Comparison of ENCODE assay signal across 1 cellular context in the genomic region with DNA sequence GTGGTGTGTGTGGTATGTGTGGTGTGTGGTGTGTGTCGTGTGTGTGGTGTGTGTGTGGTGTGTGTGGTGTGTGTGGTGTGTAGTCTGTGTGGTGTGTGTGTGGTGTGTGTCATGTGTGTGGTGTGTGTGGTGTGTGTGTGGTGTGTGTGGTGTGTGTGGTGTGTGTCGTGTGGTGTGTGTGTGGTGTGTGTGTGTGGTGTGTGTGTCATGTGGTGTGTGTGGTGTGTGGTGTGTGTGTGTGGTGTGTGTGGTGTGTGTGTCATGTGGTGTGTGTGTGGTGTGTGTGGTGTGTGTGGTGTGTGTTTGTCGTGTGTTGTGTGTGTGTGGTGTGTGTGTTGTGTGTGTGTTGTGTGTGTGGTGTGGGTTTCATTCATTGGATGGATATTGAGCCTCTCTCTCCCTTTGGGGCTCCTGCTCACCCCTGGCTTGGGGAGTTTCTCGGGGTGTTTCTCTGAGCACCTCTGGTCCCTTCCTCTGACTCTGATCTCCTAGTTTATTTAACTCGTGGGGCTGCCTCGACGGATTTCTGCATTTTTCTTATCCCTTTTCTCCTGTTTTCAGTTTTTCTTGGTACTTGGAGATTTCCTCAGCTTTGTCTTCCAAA.
TF ChIP-seq lines count a peak whose summit lies in the region.

No MANE protein-coding gene starts in this region.

TF ChIP-seq in HepG2, 621 proteins besides CTCF, POLR2A, EP300 and RAD21 (continued from another document):
- 0 out of 2 replicates have a peak, but pooled peaks have one; percentile 58 for TF ChIP-seq HNRNPL (IDR thresholded peaks at IDR 0.05; ENCODE audit: low read depth, low read length)
- no peak for TF ChIP-seq ZNF598 (CRISPR knock-in tag; IDR thresholded peaks at IDR 0.05; ENCODE audit: borderline replicate concordance)
- no peak for TF ChIP-seq SCMH1 (CRISPR knock-in tag; IDR thresholded peaks at IDR 0.05; ENCODE audit: borderline replicate concordance)
- TF ChIP-seq, protein P1, sequence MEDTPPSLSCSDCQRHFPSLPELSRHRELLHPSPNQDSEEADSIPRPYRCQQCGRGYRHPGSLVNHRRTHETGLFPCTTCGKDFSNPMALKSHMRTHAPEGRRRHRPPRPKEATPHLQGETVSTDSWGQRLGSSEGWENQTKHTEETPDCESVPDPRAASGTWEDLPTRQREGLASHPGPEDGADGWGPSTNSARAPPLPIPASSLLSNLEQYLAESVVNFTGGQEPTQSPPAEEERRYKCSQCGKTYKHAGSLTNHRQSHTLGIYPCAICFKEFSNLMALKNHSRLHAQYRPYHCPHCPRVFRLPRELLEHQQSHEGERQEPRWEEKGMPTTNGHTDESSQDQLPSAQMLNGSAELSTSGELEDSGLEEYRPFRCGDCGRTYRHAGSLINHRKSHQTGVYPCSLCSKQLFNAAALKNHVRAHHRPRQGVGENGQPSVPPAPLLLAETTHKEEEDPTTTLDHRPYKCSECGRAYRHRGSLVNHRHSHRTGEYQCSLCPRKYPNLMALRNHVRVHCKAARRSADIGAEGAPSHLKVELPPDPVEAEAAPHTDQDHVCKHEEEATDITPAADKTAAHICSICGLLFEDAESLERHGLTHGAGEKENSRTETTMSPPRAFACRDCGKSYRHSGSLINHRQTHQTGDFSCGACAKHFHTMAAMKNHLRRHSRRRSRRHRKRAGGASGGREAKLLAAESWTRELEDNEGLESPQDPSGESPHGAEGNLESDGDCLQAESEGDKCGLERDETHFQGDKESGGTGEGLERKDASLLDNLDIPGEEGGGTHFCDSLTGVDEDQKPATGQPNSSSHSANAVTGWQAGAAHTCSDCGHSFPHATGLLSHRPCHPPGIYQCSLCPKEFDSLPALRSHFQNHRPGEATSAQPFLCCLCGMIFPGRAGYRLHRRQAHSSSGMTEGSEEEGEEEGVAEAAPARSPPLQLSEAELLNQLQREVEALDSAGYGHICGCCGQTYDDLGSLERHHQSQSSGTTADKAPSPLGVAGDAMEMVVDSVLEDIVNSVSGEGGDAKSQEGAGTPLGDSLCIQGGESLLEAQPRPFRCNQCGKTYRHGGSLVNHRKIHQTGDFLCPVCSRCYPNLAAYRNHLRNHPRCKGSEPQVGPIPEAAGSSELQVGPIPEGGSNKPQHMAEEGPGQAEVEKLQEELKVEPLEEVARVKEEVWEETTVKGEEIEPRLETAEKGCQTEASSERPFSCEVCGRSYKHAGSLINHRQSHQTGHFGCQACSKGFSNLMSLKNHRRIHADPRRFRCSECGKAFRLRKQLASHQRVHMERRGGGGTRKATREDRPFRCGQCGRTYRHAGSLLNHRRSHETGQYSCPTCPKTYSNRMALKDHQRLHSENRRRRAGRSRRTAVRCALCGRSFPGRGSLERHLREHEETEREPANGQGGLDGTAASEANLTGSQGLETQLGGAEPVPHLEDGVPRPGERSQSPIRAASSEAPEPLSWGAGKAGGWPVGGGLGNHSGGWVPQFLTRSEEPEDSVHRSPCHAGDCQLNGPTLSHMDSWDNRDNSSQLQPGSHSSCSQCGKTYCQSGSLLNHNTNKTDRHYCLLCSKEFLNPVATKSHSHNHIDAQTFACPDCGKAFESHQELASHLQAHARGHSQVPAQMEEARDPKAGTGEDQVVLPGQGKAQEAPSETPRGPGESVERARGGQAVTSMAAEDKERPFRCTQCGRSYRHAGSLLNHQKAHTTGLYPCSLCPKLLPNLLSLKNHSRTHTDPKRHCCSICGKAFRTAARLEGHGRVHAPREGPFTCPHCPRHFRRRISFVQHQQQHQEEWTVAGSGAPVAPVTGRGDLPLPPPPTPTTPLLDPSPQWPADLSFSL (CRISPR knock-in tag; IDR thresholded peaks at IDR 0.05): 0 out of 2 replicates have a peak, but pooled peaks have one; percentile 69
